In genomic region chr1:12583484-12583883, GRCh38 we compare ENCODE assay signal across 18 cellular contexts.
"Had no signal": no experiment of that assay in that cellular context is flagged by ENCODE, and none has a peak within 500 bp of the region (broad histone marks: within the 10 kb centered on the region; RNA-seq: fewer than 3 reads in every experiment).

No MANE protein-coding gene starts in this region.

- H3K4me1 Mint-ChIP-seq: endodermal cell had no signal

- ATAC-seq: foreskin keratinocyte; left cardiac atrium; naive thymus-derived CD4-positive, alpha-beta T cell had no signal

- H3K27ac ChIP-seq: coronary artery, foreskin keratinocyte, left ventricle myocardium inferior, neutrophil, sigmoid colon, skin epidermis had no signal

- H3K4me3 ChIP-seq: coronary artery, left ventricle myocardium inferior, lung, sigmoid colon, skin epidermis had no signal

- H3K36me3 ChIP-seq: neutrophil had no signal

- H3K9me3 Mint-ChIP-seq: endodermal cell, nephron progenitor cell had no signal

- H3K27me3 ChIP-seq: foreskin keratinocyte, neutrophil, sigmoid colon had no signal

- FAIRE-seq: endothelial cell of umbilical vein, kidney had no signal

- H3K4me3 Mint-ChIP-seq: endodermal cell; naive thymus-derived CD4-positive, alpha-beta T cell; nephron progenitor cell had no signal

- H3K27ac Mint-ChIP-seq: endodermal cell, nephron progenitor cell had no signal

- H3K4me1 ChIP-seq: foreskin keratinocyte had no signal

- DNase-seq: effector CD4-positive, alpha-beta T cell; endodermal cell; erythroblast; foreskin keratinocyte; kidney; left cardiac atrium; left ventricle myocardium inferior; mesendoderm; naive thymus-derived CD4-positive, alpha-beta T cell; nephron progenitor cell; sigmoid colon; stimulated activated CD4-positive, alpha-beta T cell treated with anti-CD3 and anti-CD28 coated beads, Interleukin-2, amount 100 ng/mL, for 24 hours; stimulated activated naive CD4-positive, alpha-beta T cell treated with Interleukin-2 at 50 U/mL for 16 hours had no signal

- H3K9me3 ChIP-seq: left ventricle myocardium inferior, neutrophil, sigmoid colon had no signal

- H3K27me3 Mint-ChIP-seq: naive thymus-derived CD4-positive, alpha-beta T cell had no signal
